27 cellular contexts compared by ENCODE assay signal in genomic region chrX:14449773-14450172, GRCh38.
"Had no signal": no experiment of that assay in that cellular context is flagged by ENCODE, and none has a peak within 500 bp of the region (broad histone marks: within the 10 kb centered on the region; RNA-seq: fewer than 3 reads in every experiment).

No MANE protein-coding gene starts in this region.

- H3K27ac Mint-ChIP-seq: natural killer cell; nephron; neural progenitor cell; progenitor cell of endocrine pancreas; stimulated activated effector memory CD8-positive, alpha-beta T cell treated with anti-CD3 and anti-CD28 coated beads, Interleukin-12 subunit alpha, Interleukin-12 subunit beta, amount 100 ng/mL, for 72 hours; stimulated activated naive B cell treated with anti-CD40 and anti-IgM and Interleukin-4, amounts not matched to agents 10 μg/mL and 1 μg/mL and 100 μg/mL, for 72 hours; stimulated activated naive CD8-positive, alpha-beta T cell treated with anti-CD3 and anti-CD28 coated beads, Interleukin-15, Interleukin-2, amounts not matched to agents 100 ng/mL and 50 ng/mL, for 24 hours had no signal

- H3K27me3 Mint-ChIP-seq: progenitor cell of endocrine pancreas; stimulated activated naive CD8-positive, alpha-beta T cell treated with anti-CD3 and anti-CD28 coated beads, Interleukin-15, Interleukin-2, amounts not matched to agents 100 ng/mL and 50 ng/mL, for 24 hours had no signal

- H3K4me3 ChIP-seq: neural progenitor cell, ovary, psoas muscle, right lobe of liver, sigmoid colon, stomach, thoracic aorta, thyroid gland, tibial nerve, upper lobe of left lung, vagina had no signal

- H3K27ac ChIP-seq: neural progenitor cell, ovary, parathyroid adenoma, psoas muscle, right lobe of liver, sigmoid colon, stomach, thoracic aorta, thyroid gland, tibial nerve, upper lobe of left lung, vagina had no signal

- H2AFZ ChIP-seq: neural progenitor cell, parathyroid adenoma had no signal

- H3K79me2 ChIP-seq: parathyroid adenoma had no signal

- H3K9ac ChIP-seq: neural progenitor cell, parathyroid adenoma had no signal

- H3K4me3 Mint-ChIP-seq: natural killer cell; nephron; neural progenitor cell; stimulated activated effector memory CD8-positive, alpha-beta T cell treated with anti-CD3 and anti-CD28 coated beads, Interleukin-12 subunit alpha, Interleukin-12 subunit beta, amount 100 ng/mL, for 72 hours; stimulated activated naive B cell treated with anti-CD40 and anti-IgM and Interleukin-4, amounts not matched to agents 10 μg/mL and 1 μg/mL and 100 μg/mL, for 72 hours; stimulated activated naive CD8-positive, alpha-beta T cell treated with anti-CD3 and anti-CD28 coated beads, Interleukin-15, Interleukin-2, amounts not matched to agents 100 ng/mL and 50 ng/mL, for 24 hours had no signal

- H3K27me3 ChIP-seq: neural progenitor cell, ovary, right lobe of liver, sigmoid colon, stomach, thyroid gland, tibial nerve, upper lobe of left lung, vagina had no signal

- H3K4me1 Mint-ChIP-seq: natural killer cell; nephron; neural progenitor cell; stimulated activated effector memory CD8-positive, alpha-beta T cell treated with anti-CD3 and anti-CD28 coated beads, Interleukin-12 subunit alpha, Interleukin-12 subunit beta, amount 100 ng/mL, for 72 hours; stimulated activated naive B cell treated with anti-CD40 and anti-IgM and Interleukin-4, amounts not matched to agents 10 μg/mL and 1 μg/mL and 100 μg/mL, for 72 hours had no signal

- H3K9me3 ChIP-seq: ovary, right lobe of liver, sigmoid colon, stomach, thoracic aorta, thyroid gland, tibial nerve, upper lobe of left lung, vagina had no signal

- DNase-seq: natural killer cell; occipital lobe; ovary; psoas muscle; right cardiac atrium; right lobe of liver; sigmoid colon; small intestine; stimulated activated CD4-positive, alpha-beta T cell treated with anti-CD3 and anti-CD28 coated beads, Interleukin-15, amount 100 ng/mL, for 24 hours; stimulated activated CD4-positive, alpha-beta T cell treated with anti-CD3 and anti-CD28 coated beads, Interleukin-2, amount 100 ng/mL, for 24 hours; stimulated activated CD4-positive, alpha-beta T cell treated with anti-CD3 and anti-CD28 coated beads, Interleukin-2, amount 100 ng/mL, for 48 hours; stimulated activated CD4-positive, alpha-beta T cell treated with anti-CD3 and anti-CD28 coated beads, Interleukin-4, amount 100 ng/mL, for 24 hours; stimulated activated naive B cell treated with anti-CD40 and anti-IgM and Interleukin-4, amounts not matched to agents 10 μg/mL and 1 μg/mL and 100 μg/mL, for 72 hours; stimulated activated naive CD4-positive, alpha-beta T cell treated with Interleukin-2 at 50 U/mL for 16 hours; stomach; thyroid gland; trophoblast cell; upper lobe of left lung had no signal

- H3K4me2 ChIP-seq: neural progenitor cell had no signal

- H3K4me1 ChIP-seq: neural progenitor cell, parathyroid adenoma, psoas muscle, right lobe of liver, sigmoid colon, stomach, thyroid gland, tibial nerve, upper lobe of left lung, vagina had no signal

- H3K9me3 Mint-ChIP-seq: neural progenitor cell; stimulated activated effector memory CD8-positive, alpha-beta T cell treated with anti-CD3 and anti-CD28 coated beads, Interleukin-12 subunit alpha, Interleukin-12 subunit beta, amount 100 ng/mL, for 72 hours; stimulated activated naive CD8-positive, alpha-beta T cell treated with anti-CD3 and anti-CD28 coated beads, Interleukin-15, Interleukin-2, amounts not matched to agents 100 ng/mL and 50 ng/mL, for 24 hours had no signal

- ATAC-seq: natural killer cell; psoas muscle; right cardiac atrium; stimulated activated effector memory CD8-positive, alpha-beta T cell treated with anti-CD3 and anti-CD28 coated beads, Interleukin-12 subunit alpha, Interleukin-12 subunit beta, amount 100 ng/mL, for 72 hours; stimulated activated naive B cell treated with anti-CD40 and anti-IgM and Interleukin-4, amounts not matched to agents 10 μg/mL and 1 μg/mL and 100 μg/mL, for 72 hours had no signal

- H3K36me3 Mint-ChIP-seq: natural killer cell; neural progenitor cell; stimulated activated effector memory CD8-positive, alpha-beta T cell treated with anti-CD3 and anti-CD28 coated beads, Interleukin-12 subunit alpha, Interleukin-12 subunit beta, amount 100 ng/mL, for 72 hours; stimulated activated naive B cell treated with anti-CD40 and anti-IgM and Interleukin-4, amounts not matched to agents 10 μg/mL and 1 μg/mL and 100 μg/mL, for 72 hours had no signal

- H3K36me3 ChIP-seq: neural progenitor cell, ovary, right lobe of liver, sigmoid colon, stomach, thoracic aorta, thyroid gland, tibial nerve, upper lobe of left lung, vagina had no signal
